In the genomic region with DNA sequence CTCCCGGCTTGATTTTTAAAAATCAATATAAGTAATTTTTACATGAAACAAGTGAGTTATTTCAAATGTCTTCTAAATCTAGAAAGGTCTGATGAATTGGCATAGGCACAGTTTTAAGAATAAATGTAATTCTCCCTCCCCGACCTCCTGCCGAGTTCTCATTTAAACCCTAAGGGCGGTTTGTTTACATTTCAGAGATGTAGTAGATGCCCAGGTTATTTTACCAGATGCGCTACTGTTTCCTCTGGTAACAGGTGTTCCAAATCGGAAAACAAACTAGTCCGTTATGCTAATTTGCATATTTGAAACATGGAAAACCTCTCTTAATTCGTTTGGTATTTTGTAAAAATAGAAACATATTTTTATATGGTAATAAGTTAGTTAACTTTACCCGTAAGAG, we compare ENCODE assay signal across 9 cellular contexts. TPM values are rescaled to one million over a fixed set of nuclear protein-coding genes. Genes with fewer than 3 reads are reported as not detected.
DNase-seq lines count a peak whose midpoint lies in the region; ATAC-seq, FAIRE-seq and TF ChIP-seq lines count a peak whose summit lies in the region.
"Had no signal": no experiment of that assay in that cellular context is flagged by ENCODE, and none has a peak within 500 bp of the region (broad histone marks: within the 10 kb centered on the region; RNA-seq: fewer than 3 reads in every experiment).

No MANE protein-coding gene starts in this region.

- no peak for TF ChIP-seq POLR2A in K562 (conservative IDR thresholded peaks at IDR 0.05)

- peaks cover 6% of the 10 kb centered on the region for H3K4me1 Mint-ChIP-seq in stimulated activated effector memory CD8-positive, alpha-beta T cell treated with anti-CD3 and anti-CD28 coated beads, Interleukin-12 subunit alpha, Interleukin-12 subunit beta, amount 100 ng/mL, for 72 hours

- POLR2A ChIA-PET in K562 (lab: Yijun Ruan, JAX), result interaction anchor here (0.9 to 1.4 kb wide), 3 partner anchors 11 to 14 kb away, joined by 4 to 5 read pairs (median 4); no protein-coding TSS in a partner anchor

- H3K36me3 ChIP-seq in cardiac muscle cell (no peaks in the 10 kb centered on the region), K562 (ENCODE audit: control insufficient read depth, insufficient read depth, low read length) (no peaks in the 10 kb centered on the region), HAP-1 (replicated peaks) (no peaks in the 10 kb centered on the region)

- peak overlapping the region; percentile 13 for H3K4me3 ChIP-seq in cardiac muscle cell
- H3K4me3 ChIP-seq in right cardiac atrium (ENCODE audit: low read length), result no peak overlapping the region
- H3K4me3 ChIP-seq in K562, result peak overlapping the region; percentile 49
- no peak overlapping the region for H3K4me3 ChIP-seq in HAP-1

- peak overlapping the region in 1 of 2 experiments; percentile 72; a peak in 1 of 4 replicates for H3K9ac ChIP-seq in K562 (ENCODE audit: insufficient read depth in 1 of 2, low read depth in 2 of 2, low read length in 2 of 2)

- CTCF ChIA-PET in K562 (lab: Yijun Ruan, JAX; ENCODE audit: low intra/inter-chr PET ratio), result no interaction called here

- WGBS in right cardiac atrium, result 59% methylated on average over 9 of the region's 9 CpGs
- 31% methylated on average over 9 of the region's 9 CpGs for WGBS in K562 (ENCODE audit: insufficient coverage, low coverage, missing lambda C conversion rate)

- ATAC-seq in right cardiac atrium (no peak), K562 (no peak)
- no peak for ATAC-seq in stimulated activated effector memory CD8-positive, alpha-beta T cell treated with anti-CD3 and anti-CD28 coated beads, Interleukin-12 subunit alpha, Interleukin-12 subunit beta, amount 100 ng/mL, for 72 hours

- intact Hi-C loops in right cardiac atrium (cut with DNase I) (no loop called here), K562 (cut with micrococcal nuclease) (no loop called here)

- TF ChIP-seq RAD21 in K562 (CRISPR knock-in tag; conservative IDR thresholded peaks at IDR 0.05 in 1 of 2, IDR thresholded peaks at IDR 0.05 in 1 of 2), result no peak

- H3K9me1 ChIP-seq in K562 (ENCODE audit: control insufficient read depth, insufficient read depth, low read length), result no peaks in the 10 kb centered on the region

- H3K4me1 ChIP-seq in cardiac muscle cell (ENCODE audit: low read depth) (no peaks in the 10 kb centered on the region), right cardiac atrium (ENCODE audit: control insufficient read depth, insufficient read depth, low read length) (no peaks in the 10 kb centered on the region), K562 (replicated peaks in 1 of 2; ENCODE audit: control insufficient read depth in 2 of 2, insufficient read depth in 2 of 2, low read length in 2 of 2) (peaks cover 4% of the 10 kb centered on the region in 2 experiments; a peak in 2 of 5 replicates), HAP-1 (no peaks in the 10 kb centered on the region)

- peak overlapping the region; percentile 48 for H3K4me3 Mint-ChIP-seq in stimulated activated effector memory CD8-positive, alpha-beta T cell treated with anti-CD3 and anti-CD28 coated beads, Interleukin-12 subunit alpha, Interleukin-12 subunit beta, amount 100 ng/mL, for 72 hours

- no peaks in the 10 kb centered on the region for H3K79me2 ChIP-seq in K562 (ENCODE audit: control insufficient read depth, insufficient read depth, low read length)

- BruUV-seq in K562 (replicated peaks; lab: Mats Ljungman, UMichigan), result no TSS peak

- H3K36me3 Mint-ChIP-seq in stimulated activated effector memory CD8-positive, alpha-beta T cell treated with anti-CD3 and anti-CD28 coated beads, Interleukin-12 subunit alpha, Interleukin-12 subunit beta, amount 100 ng/mL, for 72 hours, result peaks cover 8% of the 10 kb centered on the region

- no peaks in the 10 kb centered on the region for H3K9me3 Mint-ChIP-seq in stimulated activated effector memory CD8-positive, alpha-beta T cell treated with anti-CD3 and anti-CD28 coated beads, Interleukin-12 subunit alpha, Interleukin-12 subunit beta, amount 100 ng/mL, for 72 hours

- DNase-seq in cardiac muscle cell (ENCODE audit: low read depth in 1 of 2, low spot score in 1 of 2), result no peak
- no peak for DNase-seq in right cardiac atrium
- peak; percentile 71 for DNase-seq in NCI-H1105 treated with DMSO at 0.1 percent for 48 hours (lab: John Stamatoyannopoulos, UW)
- DNase-seq in K562 (ENCODE audit: extremely low read depth in 1 of 4, low spot score in 3 of 4), result no peak
- no peak for DNase-seq in stimulated activated effector memory CD8-positive, alpha-beta T cell treated with anti-CD3 and anti-CD28 coated beads, Interleukin-12 subunit alpha, Interleukin-12 subunit beta, amount 100 ng/mL, for 72 hours (ENCODE audit: low spot score in 2 of 2)
- no peak for DNase-seq in CD1c-positive myeloid dendritic cell (ENCODE audit: extremely low spot score)
- DNase-seq in HAP-1 (ENCODE audit: low spot score in 2 of 2), result no peak
- no peak for DNase-seq in ACHN

- H3K9me3 ChIP-seq in cardiac muscle cell (ENCODE audit: low read depth) (no peaks in the 10 kb centered on the region), right cardiac atrium (ENCODE audit: control insufficient read depth, low read length) (peaks cover 1% of the 10 kb centered on the region), K562 (replicated peaks; ENCODE audit: control insufficient read depth, insufficient read depth, low read depth, low read length) (no peaks in the 10 kb centered on the region), HAP-1 (no peaks in the 10 kb centered on the region)

- H2AFZ ChIP-seq in K562 (ENCODE audit: low read depth, low read length), result peak overlapping the region; percentile 77

- peak overlapping the region; percentile 81 for H3K4me2 ChIP-seq in K562 (ENCODE audit: insufficient read depth, low read length)

- no peak for FAIRE-seq in K562 (lab: Jason Lieb, UNC)

- no peak for TF ChIP-seq CTCF in cardiac muscle cell (IDR thresholded peaks at IDR 0.05; ENCODE audit: low read depth, low read length)
- no peak for TF ChIP-seq CTCF in K562 (IDR thresholded peaks at IDR 0.05 in 2 of 3, conservative IDR thresholded peaks at IDR 0.05 in 1 of 3; ENCODE audit: insufficient read depth in 2 of 3, low read depth in 1 of 3, low read length in 3 of 3)

- in situ Hi-C loops in K562 (cut with MboI), result no loop called here
- in situ Hi-C loops in HAP-1 (cut with MboI; ENCODE audit: low sequenced_read_pairs), result no loop called here
- in situ Hi-C loops in ACHN (cut with HindIII; ENCODE audit: low pct_ligation_motif_present, low pct_unique_long_range_greater_than_20kb, low sequenced_read_pairs), result no loop called here

- H3K27ac ChIP-seq in cardiac muscle cell (no peak overlapping the region), right cardiac atrium (ENCODE audit: low read length) (no peak overlapping the region), K562 (ENCODE audit: extremely low read depth, low read depth, low read length) (peak overlapping the region; percentile 27; the same call in 1 of the 3 replicates)

- no peak for TF ChIP-seq EP300 in K562 (IDR thresholded peaks at IDR 0.05; ENCODE audit: low read length)

- H3K27ac Mint-ChIP-seq in stimulated activated effector memory CD8-positive, alpha-beta T cell treated with anti-CD3 and anti-CD28 coated beads, Interleukin-12 subunit alpha, Interleukin-12 subunit beta, amount 100 ng/mL, for 72 hours, result peak overlapping the region; percentile 95

- H4K20me1 ChIP-seq in K562 (replicated peaks; ENCODE audit: control insufficient read depth, insufficient read depth, low read length), result no peaks in the 10 kb centered on the region

- H3K27me3 ChIP-seq in cardiac muscle cell, result peaks cover 59% of the 10 kb centered on the region
- no peaks in the 10 kb centered on the region for H3K27me3 ChIP-seq in right cardiac atrium (ENCODE audit: control insufficient read depth, insufficient read depth)
- no peaks in the 10 kb centered on the region for H3K27me3 ChIP-seq in K562 (ENCODE audit: control insufficient read depth in 2 of 2, insufficient read depth in 2 of 2, low read length in 2 of 2)
- no peaks in the 10 kb centered on the region for H3K27me3 ChIP-seq in HAP-1 (ENCODE audit: low read depth)

TF ChIP-seq in K562, 482 proteins besides CTCF, POLR2A, EP300 and RAD21 (continues in another document):
- TF ChIP-seq CBFA2T2 (conservative IDR thresholded peaks at IDR 0.05) (no peak), ZNF644 (tag; IDR thresholded peaks at IDR 0.05; ENCODE audit: low read depth) (no peak)

RNA-seq across cellular contexts. Expression of gene CFAP126, which starts 53.8 kb away (rescaled TPM):
- total RNA-seq in cardiac muscle cell, result not detected in 2 replicates
- not detected in 2 replicates for polyA plus RNA-seq in cardiac muscle cell
- not detected for total RNA-seq in right cardiac atrium
- not detected for polyA plus RNA-seq in right cardiac atrium
- total RNA-seq in K562 (2011; cell fraction: chromatin; rRNA removed; ENCODE audit: low replicate concordance), result not detected in 2 replicates
- total RNA-seq in K562 (2011; cell fraction: nucleolus; rRNA removed), result not detected in 2 replicates
- not detected in 2 replicates for total RNA-seq in K562 (2011; cell fraction: nucleoplasm; rRNA removed)
- total RNA-seq in K562 (2014; rRNA removed), result not detected in 2 replicates
- not detected in 2 replicates for total RNA-seq in K562 (2014; rRNA removed; fragmentation: Illumina TruSeq; extraction: Trizol)
- not detected in 2 replicates for total RNA-seq in K562 (2015; rRNA removed; fragmentation: Illumina TruSeq; extraction: Trizol)
- total RNA-seq in K562 (2021), result not detected in 2 replicates
- not detected in 2 replicates for polyA plus RNA-seq in K562 (2011; rRNA removed)
- not detected in 2 replicates for polyA plus RNA-seq in K562 (2011; cell fraction: cytosol; rRNA removed)
- not detected in 2 replicates for polyA plus RNA-seq in K562 (2011; cell fraction: nucleus; rRNA removed)
- not detected in 2 replicates for polyA plus RNA-seq in K562 (2012)
- polyA plus RNA-seq in K562 (2014; fragmentation: Illumina TruSeq; extraction: Trizol), result not detected in 2 replicates
- not detected for polyA plus RNA-seq in K562 (2014; fragmentation: Nextera tagmentation; extraction: Ambion mirVana)
- not detected in 2 replicates for polyA plus RNA-seq in K562 (2014; rRNA removed)
- polyA minus RNA-seq in K562 (2011; rRNA and poly(A)+ RNA removed), result not detected in 2 replicates
- not detected in 2 replicates for polyA minus RNA-seq in K562 (2011; cell fraction: cytosol; rRNA and poly(A)+ RNA removed)
- not detected in 2 replicates for polyA minus RNA-seq in K562 (2011; cell fraction: nucleus; rRNA and poly(A)+ RNA removed)
- total RNA-seq: NCI-H460 had no signal

Comparison
In these comparisons a context has a peak if more than half of its experiments do, and no peak if none do; other contexts are left out.
1. H3K4me3 ChIP-seq: peak in cardiac muscle cell (single experiment) and K562 (single experiment); none in right cardiac atrium (single experiment) and HAP-1 (single experiment).